Comparison of ENCODE assay signal across 13 cellular contexts in the genomic region with DNA sequence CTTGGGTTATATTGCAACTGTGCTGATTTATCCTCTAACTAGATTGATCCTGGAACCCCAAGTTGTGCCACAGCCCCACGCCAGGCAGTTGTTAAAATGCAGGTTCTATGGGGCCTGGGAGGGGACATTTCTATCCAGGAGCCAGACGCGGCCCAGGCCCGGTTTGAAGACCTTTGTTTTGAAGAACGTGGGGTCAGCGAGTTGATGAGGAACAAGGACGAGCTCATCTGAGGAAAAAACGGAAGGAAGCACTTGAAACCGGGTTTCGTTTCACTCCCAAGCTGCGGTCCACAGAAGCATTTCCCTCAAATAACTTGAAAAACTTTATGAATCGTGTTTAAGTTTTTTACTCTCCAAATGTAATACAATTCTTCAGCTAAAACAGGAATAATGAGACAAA.
A peak's percentile ranks its signal among the peaks of the same experiment; 100 is the strongest.
DNase-seq lines count a peak whose midpoint lies in the region; ATAC-seq and TF ChIP-seq lines count a peak whose summit lies in the region.
"Had no signal": no experiment of that assay in that cellular context is flagged by ENCODE, and none has a peak within 500 bp of the region (broad histone marks: within the 10 kb centered on the region; RNA-seq: fewer than 3 reads in every experiment).

No MANE protein-coding gene starts in this region.

- peaks cover 0 to 78% (median 23%) of the 10 kb centered on the region in 9 donors for H3K4me1 ChIP-seq in heart right ventricle
- peaks cover 9 to 15% (median 13%) of the 10 kb centered on the region in 3 donors for H3K4me1 ChIP-seq in skeletal muscle tissue (ENCODE audit: control insufficient read depth in 3 of 3, insufficient read depth in 3 of 3, low read length in 3 of 3)

- H3K9me3 ChIP-seq in heart right ventricle (no peaks in the 10 kb centered on the region), skeletal muscle tissue (ENCODE audit: control insufficient read depth in 3 of 3, low read length in 3 of 3) (no peaks in the 10 kb centered on the region)
- H3K9me3 ChIP-seq in CD4-positive, alpha-beta T cell (ENCODE audit: control insufficient read depth, low read length) = no peaks in the 10 kb centered on the region
- H3K9me3 ChIP-seq: thoracic aorta had no signal

- no peak overlapping the region for H3K4me3 Mint-ChIP-seq in activated CD4-positive, alpha-beta T cell treated with anti-CD3 and anti-CD28 coated beads for 36 hours
- H3K4me3 Mint-ChIP-seq in mesothelial cell of epicardium = no peak overlapping the region
- H3K4me3 Mint-ChIP-seq in CD4-positive, alpha-beta T cell = no peak overlapping the region

- H3K27ac ChIP-seq in RWPE1 = peak overlapping the region; percentile 32; the same call in 1 of the 2 replicates
- H3K27ac ChIP-seq in heart right ventricle = peak overlapping the region in 7 of 10 donors; percentile 47 to 86 (median 59)
- H3K27ac ChIP-seq in skeletal muscle tissue (ENCODE audit: low read depth, low read length) = peak overlapping the region; percentile 62
- no peak overlapping the region for H3K27ac ChIP-seq in CD4-positive, alpha-beta T cell (ENCODE audit: low read depth, low read length)

- H3K9ac ChIP-seq in skeletal muscle tissue (ENCODE audit: low read depth in 1 of 3, low read length in 3 of 3) = no peak overlapping the region

- intact Hi-C loops in activated CD4-positive, alpha-beta T cell treated with anti-CD3 and anti-CD28 coated beads for 36 hours (cut with DNase I, micrococcal nuclease) = no loop called here
- intact Hi-C loops in heart right ventricle (cut with DNase I) = no loop called here
- intact Hi-C loops in CD4-positive, alpha-beta T cell (cut with DNase I, micrococcal nuclease) = no loop called here

- H3K27me3 Mint-ChIP-seq in activated CD4-positive, alpha-beta T cell treated with anti-CD3 and anti-CD28 coated beads for 36 hours = no peaks in the 10 kb centered on the region
- H3K27me3 Mint-ChIP-seq in mesothelial cell of epicardium (ENCODE audit: low read depth) = no peaks in the 10 kb centered on the region
- H3K27me3 Mint-ChIP-seq in CD4-positive, alpha-beta T cell = no peaks in the 10 kb centered on the region

- peaks cover 20% of the 10 kb centered on the region for H3K4me1 Mint-ChIP-seq in activated CD4-positive, alpha-beta T cell treated with anti-CD3 and anti-CD28 coated beads for 36 hours
- H3K4me1 Mint-ChIP-seq in mesothelial cell of epicardium = peaks cover 14% of the 10 kb centered on the region
- peaks cover 10% of the 10 kb centered on the region for H3K4me1 Mint-ChIP-seq in CD4-positive, alpha-beta T cell (ENCODE audit: low read depth)

- ATAC-seq in activated CD4-positive, alpha-beta T cell treated with anti-CD3 and anti-CD28 coated beads for 36 hours = no peak
- peak in 3 of 8 donors; percentile 18 to 30 (median 23) for ATAC-seq in heart right ventricle
- no peak for ATAC-seq in CD4-positive, alpha-beta T cell (ENCODE audit: poor library complexity)

- CTCF ChIA-PET in activated CD4-positive, alpha-beta T cell treated with anti-CD3 and anti-CD28 coated beads for 36 hours (lab: Charles Lee) = interaction anchor here (1.0 kb wide), 1 partner anchor 17 kb away, joined by 4 read pairs; no protein-coding TSS in a partner anchor
- CTCF ChIA-PET in RWPE1 (lab: Yijun Ruan, JAX) = no interaction called here
- CTCF ChIA-PET in CD4-positive, alpha-beta T cell (lab: Charles Lee) = no interaction called here

- H3K4me3 ChIP-seq in heart right ventricle = no peak overlapping the region
- H3K4me3 ChIP-seq in skeletal muscle tissue (ENCODE audit: low read length in 3 of 3) = no peak overlapping the region
- H3K4me3 ChIP-seq: thoracic aorta had no signal

- H3K27ac Mint-ChIP-seq in activated CD4-positive, alpha-beta T cell treated with anti-CD3 and anti-CD28 coated beads for 36 hours = no peak overlapping the region
- H3K27ac Mint-ChIP-seq in mesothelial cell of epicardium = no peak overlapping the region
- no peak overlapping the region for H3K27ac Mint-ChIP-seq in CD4-positive, alpha-beta T cell

- no peaks in the 10 kb centered on the region for H3K9me3 Mint-ChIP-seq in activated CD4-positive, alpha-beta T cell treated with anti-CD3 and anti-CD28 coated beads for 36 hours (ENCODE audit: low read depth)
- no peaks in the 10 kb centered on the region for H3K9me3 Mint-ChIP-seq in mesothelial cell of epicardium
- H3K9me3 Mint-ChIP-seq in CD4-positive, alpha-beta T cell = no peaks in the 10 kb centered on the region

- H3K27me3 ChIP-seq in heart right ventricle (no peaks in the 10 kb centered on the region), skeletal muscle tissue (ENCODE audit: control insufficient read depth in 3 of 3, insufficient read depth in 3 of 3, low read length in 3 of 3) (no peaks in the 10 kb centered on the region)
- no peaks in the 10 kb centered on the region for H3K27me3 ChIP-seq in CD4-positive, alpha-beta T cell (ENCODE audit: control insufficient read depth, insufficient read depth, low read length)

- 55 to 69% methylated on average over 12 of the region's 12 CpGs for WGBS in heart right ventricle, 2 donors

- no peak for TF ChIP-seq CTCF in RWPE1 (conservative IDR thresholded peaks at IDR 0.05; ENCODE audit: low read depth)
- no peak for TF ChIP-seq CTCF in heart right ventricle (IDR thresholded peaks at IDR 0.05)
- TF ChIP-seq CTCF in mesothelial cell of epicardium (IDR thresholded peaks at IDR 0.05; ENCODE audit: unreplicated experiment) = no peak
- TF ChIP-seq CTCF in CD4-positive, alpha-beta T cell (IDR thresholded peaks at IDR 0.05) = no peak

- H3K36me3 Mint-ChIP-seq in activated CD4-positive, alpha-beta T cell treated with anti-CD3 and anti-CD28 coated beads for 36 hours (ENCODE audit: low read depth) = peaks cover 51% of the 10 kb centered on the region
- peaks cover 39% of the 10 kb centered on the region for H3K36me3 Mint-ChIP-seq in mesothelial cell of epicardium
- peaks cover 25% of the 10 kb centered on the region for H3K36me3 Mint-ChIP-seq in CD4-positive, alpha-beta T cell (ENCODE audit: low read depth)

- POLR2A ChIA-PET in activated CD4-positive, alpha-beta T cell treated with anti-CD3 and anti-CD28 coated beads for 36 hours (lab: Charles Lee) = no interaction called here
- POLR2A ChIA-PET in RWPE1 (lab: Yijun Ruan, JAX; ENCODE audit: low non-redundant PET) = no interaction called here
- POLR2A ChIA-PET in CD4-positive, alpha-beta T cell (lab: Charles Lee) = interaction anchor here (1.0 kb wide), 1 partner anchor 25 kb away, joined by 3 read pairs; no protein-coding TSS in a partner anchor

- DNase-seq in activated CD4-positive, alpha-beta T cell treated with anti-CD3 and anti-CD28 coated beads for 36 hours = peak; percentile 2
- DNase-seq in activated CD4-positive, alpha-beta T cell treated with anti-CD3 and anti-CD28 coated beads, Interleukin-2, amount 50 U/mL, for 48 hours = no peak
- no peak for DNase-seq in RWPE1 (ENCODE audit: low spot score)
- no peak for DNase-seq in heart right ventricle
- no peak for DNase-seq in RPMI8226
- DNase-seq in mesothelial cell of epicardium (ENCODE audit: low spot score in 2 of 2, unreplicated experiment in 2 of 2) = no peak
- DNase-seq in CD4-positive, alpha-beta T cell = no peak
- DNase-seq: 8988T; activated CD8-positive, alpha-beta memory T cell treated with anti-CD3 and anti-CD28 coated beads, Interleukin-2, amount 50 U/mL, for 48 hours; NCI-H1436 treated with DMSO at 0.1 percent for 48 hours; NCI-H510A treated with DMSO at 0.1 percent for 48 hours had no signal

- H3K36me3 ChIP-seq in heart right ventricle (peaks cover 0 to 52% (median 8%) of the 10 kb centered on the region in 9 donors), skeletal muscle tissue (ENCODE audit: control insufficient read depth in 3 of 3, insufficient read depth in 3 of 3, low read length in 3 of 3) (peaks cover 9 to 18% (median 11%) of the 10 kb centered on the region in 3 donors)
